In the genomic region with DNA sequence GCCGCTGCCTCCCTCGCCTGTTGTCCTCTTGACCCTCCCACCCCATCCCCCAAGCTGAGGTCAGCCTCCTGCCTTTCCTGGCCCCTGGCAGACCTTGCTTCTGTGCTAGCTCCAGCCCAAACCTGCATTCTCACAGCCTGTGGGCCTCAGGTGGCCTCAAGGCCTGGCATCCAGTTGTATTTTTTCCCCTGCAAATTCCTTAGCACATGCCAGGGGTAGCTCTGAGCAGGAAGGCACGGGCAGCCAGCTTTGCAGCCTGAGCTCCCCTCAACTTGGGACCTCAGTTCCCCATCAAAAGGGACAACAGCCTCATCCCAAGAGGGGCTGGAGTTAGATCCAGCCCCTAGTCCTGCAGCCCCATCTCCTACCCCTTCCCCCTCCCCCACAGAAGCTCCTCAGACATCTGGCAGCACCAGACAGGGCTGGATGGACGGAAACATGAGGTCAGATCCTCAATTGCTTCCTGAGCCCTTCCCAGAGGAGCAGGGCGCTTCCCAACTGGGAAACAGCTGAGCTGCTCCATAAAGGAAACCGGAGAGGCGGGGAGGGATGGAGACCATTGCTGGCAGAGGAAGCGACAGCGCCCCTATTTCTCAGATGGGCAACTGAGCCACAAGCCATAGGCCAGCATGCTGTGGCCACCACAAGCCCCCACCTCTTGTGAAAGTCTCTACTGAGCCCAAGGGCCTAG, we compare ENCODE assay signal across 9 cellular contexts. TPM values are rescaled to one million over a fixed set of nuclear protein-coding genes. Genes with fewer than 3 reads are reported as not detected.
DNase-seq lines count a peak whose midpoint lies in the region; ATAC-seq and TF ChIP-seq lines count a peak whose summit lies in the region.
"Had no signal": no experiment of that assay in that cellular context is flagged by ENCODE, and none has a peak within 500 bp of the region (broad histone marks: within the 10 kb centered on the region; RNA-seq: fewer than 3 reads in every experiment).

No MANE protein-coding gene starts in this region.

- WGBS in mesenchymal stem cell: 71% methylated on average over 9 of the region's 9 CpGs

- H3K9ac ChIP-seq in BLaER1 treated with 17β-estradiol and CSF1 and Interleukin-3, amounts not matched to agents 10 nM and 100 nM: peak overlapping the region in 3 of 11 experiments; percentile 7 to 41 (median 22); a peak in 3 of 22 replicates
- H3K9ac ChIP-seq in HCT116 (ENCODE audit: low read length) (peak overlapping the region; percentile 28), mesenchymal stem cell (ENCODE audit: low read length) (no peak overlapping the region)

- H3K23ac ChIP-seq in mesenchymal stem cell (ENCODE audit: low read length in 2 of 2): no peak overlapping the region

- peak overlapping the region; percentile 66 for H2AK5ac ChIP-seq in mesenchymal stem cell (ENCODE audit: low read length, severe bottlenecking)

- no peaks in the 10 kb centered on the region; a peak in 1 of 22 replicates for H4K20me1 ChIP-seq in BLaER1 treated with 17β-estradiol and CSF1 and Interleukin-3, amounts not matched to agents 10 nM and 100 nM
- no peaks in the 10 kb centered on the region for H4K20me1 ChIP-seq in HCT116 (ENCODE audit: insufficient read depth)

- no peaks in the 10 kb centered on the region for H3K36me3 Mint-ChIP-seq in activated naive CD8-positive, alpha-beta T cell treated with anti-CD3 and anti-CD28 coated beads, Interleukin-2, amount 10 ng/mL, durations not matched to agents 7 days and 5 days

- no peak overlapping the region for H3K4me3 ChIP-seq in BLaER1 treated with 17β-estradiol and CSF1 and Interleukin-3, amounts not matched to agents 10 nM and 100 nM
- H3K4me3 ChIP-seq in HCT116 (replicated peaks in 1 of 2; ENCODE audit: low read depth in 1 of 2, low read length in 2 of 2) (no peak overlapping the region), mesenchymal stem cell (ENCODE audit: insufficient read depth in 1 of 2, low read depth in 1 of 2, low read length in 2 of 2) (no peak overlapping the region)
- H3K4me3 ChIP-seq: psoas muscle had no signal

- H2BK120ac ChIP-seq in mesenchymal stem cell (ENCODE audit: low read depth, low read length): no peak overlapping the region

- H3K36me3 ChIP-seq in BLaER1 treated with 17β-estradiol and CSF1 and Interleukin-3, amounts not matched to agents 10 nM and 100 nM: no peaks in the 10 kb centered on the region
- H3K36me3 ChIP-seq in HCT116 (ENCODE audit: control insufficient read depth in 1 of 2, insufficient read depth in 2 of 2, low read length in 2 of 2) (no peaks in the 10 kb centered on the region), mesenchymal stem cell (ENCODE audit: control insufficient read depth in 1 of 2, insufficient read depth in 2 of 2, low read depth in 1 of 2, low read length in 2 of 2) (peaks cover 0 to 2% of the 10 kb centered on the region in 2 experiments)

- H4K8ac ChIP-seq in mesenchymal stem cell (ENCODE audit: low read length): peak overlapping the region; percentile 33

- POLR2A ChIA-PET in HCT116 (lab: Charles Lee): interaction anchor here (0.7 to 2.8 kb wide), 5 partner anchors 10 to 462 kb away, joined by 3 to 24 read pairs (median 4); no protein-coding TSS in a partner anchor
- POLR2A ChIA-PET in activated naive CD8-positive, alpha-beta T cell treated with anti-CD3 and anti-CD28 coated beads, Interleukin-2, amount 10 ng/mL, durations not matched to agents 7 days and 5 days (lab: Charles Lee): interaction anchor here (0.9 to 5.3 kb wide), 17 partner anchors 8 to 160 kb away, joined by 3 to 109 read pairs (median 8); a partner anchor contains a TSS

- H3K4me1 Mint-ChIP-seq in activated naive CD8-positive, alpha-beta T cell treated with anti-CD3 and anti-CD28 coated beads, Interleukin-2, amount 10 ng/mL, durations not matched to agents 7 days and 5 days: peaks cover 47% of the 10 kb centered on the region

- H2BK12ac ChIP-seq in mesenchymal stem cell (ENCODE audit: low read length in 2 of 2): no peak overlapping the region

- CTCF ChIA-PET in HCT116 (lab: Charles Lee): interaction anchor here (0.7 to 1.2 kb wide), 4 partner anchors 10 to 56 kb away, joined by 3 to 4 read pairs (median 4); no protein-coding TSS in a partner anchor

- H2AFZ ChIP-seq in HCT116 (ENCODE audit: low read depth, low read length, poor library complexity, severe bottlenecking) (no peak overlapping the region), mesenchymal stem cell (ENCODE audit: low read depth, low read length) (no peak overlapping the region)

- H3K4me1 ChIP-seq in BLaER1 treated with 17β-estradiol and CSF1 and Interleukin-3, amounts not matched to agents 10 nM and 100 nM: peaks cover 41 to 86% (median 74%) of the 10 kb centered on the region in 10 experiments
- H3K4me1 ChIP-seq in HCT116 (ENCODE audit: control insufficient read depth in 1 of 2, insufficient read depth in 2 of 2, low read length in 2 of 2) (peaks cover 22 to 93% of the 10 kb centered on the region in 2 experiments), mesenchymal stem cell (ENCODE audit: control insufficient read depth, insufficient read depth, low read depth, low read length) (peaks cover 61% of the 10 kb centered on the region)
- H3K4me1 ChIP-seq: psoas muscle had no signal

- no peaks in the 10 kb centered on the region for H3K79me2 ChIP-seq in HCT116 (ENCODE audit: insufficient read depth, low read length)

- H3K4me3 Mint-ChIP-seq in activated naive CD8-positive, alpha-beta T cell treated with anti-CD3 and anti-CD28 coated beads, Interleukin-2, amount 10 ng/mL, durations not matched to agents 7 days and 5 days: peak overlapping the region; percentile 69

- no peak for TF ChIP-seq RAD21 in HCT116 (IDR thresholded peaks at IDR 0.05; ENCODE audit: low read depth)

- no peak for TF ChIP-seq POLR2A in HCT116 (IDR thresholded peaks at IDR 0.05; ENCODE audit: borderline replicate concordance, extremely low read depth, insufficient read depth, insufficient read length)

- no peak overlapping the region for H2BK15ac ChIP-seq in mesenchymal stem cell (ENCODE audit: low read depth, poor library complexity, severe bottlenecking)

- H4K91ac ChIP-seq in mesenchymal stem cell (ENCODE audit: low read length): no peak overlapping the region

- DNase-seq in HCT116 (ENCODE audit: low read depth, low spot score) (no peak), mesenchymal stem cell (no peak), GM19240 (ENCODE audit: insufficient read length, low spot score) (no peak), GM03348 (ENCODE audit: low spot score) (no peak), head of caudate nucleus (no peak)
- no peak for DNase-seq in activated naive CD8-positive, alpha-beta T cell treated with anti-CD3 and anti-CD28 coated beads, Interleukin-2, amount 10 ng/mL, durations not matched to agents 7 days and 5 days

- RAD21 ChIA-PET in HCT116 (lab: Charles Lee; ENCODE audit: low non-redundant PET in 1 of 2, low total read pairs in 2 of 2, uncharacterized antibody in 2 of 2, unreplicated experiment in 2 of 2): interaction anchor here in 1 of 2 experiments (0.8 kb wide), 1 partner anchor 53 kb away, joined by 3 read pairs; no protein-coding TSS in a partner anchor

- no peaks in the 10 kb centered on the region for H3K9me3 ChIP-seq in BLaER1 treated with 17β-estradiol and CSF1 and Interleukin-3, amounts not matched to agents 10 nM and 100 nM (replicated peaks in 1 of 11)
- H3K9me3 ChIP-seq in HCT116 (ENCODE audit: control insufficient read depth in 1 of 2, insufficient read depth in 1 of 2, low read depth in 1 of 2, low read length in 2 of 2): no peaks in the 10 kb centered on the region
- H3K9me3 ChIP-seq in mesenchymal stem cell (ENCODE audit: control insufficient read depth, low read length): no peaks in the 10 kb centered on the region
- H3K9me3 ChIP-seq: psoas muscle had no signal

- BruUV-seq in HCT116 (replicated peaks; lab: Mats Ljungman, UMichigan): no TSS peak

- H3K9me2 ChIP-seq in HCT116 (ENCODE audit: insufficient read depth): no peaks in the 10 kb centered on the region

- no peaks in the 10 kb centered on the region for H3K9me3 Mint-ChIP-seq in activated naive CD8-positive, alpha-beta T cell treated with anti-CD3 and anti-CD28 coated beads, Interleukin-2, amount 10 ng/mL, durations not matched to agents 7 days and 5 days

- peak overlapping the region in 4 of 11 experiments; percentile 21 to 68 (median 32); a peak in 7 of 22 replicates for H3K27ac ChIP-seq in BLaER1 treated with 17β-estradiol and CSF1 and Interleukin-3, amounts not matched to agents 10 nM and 100 nM
- H3K27ac ChIP-seq in HCT116 (ENCODE audit: low read depth, low read length): no peak overlapping the region
- no peak overlapping the region for H3K27ac ChIP-seq in mesenchymal stem cell (ENCODE audit: low read length, poor library complexity, severe bottlenecking)
- H3K27ac ChIP-seq: psoas muscle had no signal

- H3K4me2 ChIP-seq in BLaER1 treated with 17β-estradiol and CSF1 and Interleukin-3, amounts not matched to agents 10 nM and 100 nM: peak overlapping the region; percentile 59 to 83 (median 75)
- H3K4me2 ChIP-seq in HCT116 (ENCODE audit: low read length) (peak overlapping the region; percentile 46), mesenchymal stem cell (ENCODE audit: low read length, poor library complexity, severe bottlenecking) (no peak overlapping the region)

- H3K18ac ChIP-seq in mesenchymal stem cell (ENCODE audit: low read depth in 1 of 2, low read length in 2 of 2): no peak overlapping the region

- no peak for ATAC-seq in HCT116
- ATAC-seq in activated naive CD8-positive, alpha-beta T cell treated with anti-CD3 and anti-CD28 coated beads, Interleukin-2, amount 10 ng/mL, durations not matched to agents 7 days and 5 days (ENCODE audit: low read depth): peak; percentile 2
- ATAC-seq in GM18519 (IDR thresholded peaks at IDR 0.05; ENCODE audit: low FRiP score, unreplicated experiment): no peak

- TF ChIP-seq CTCF in HCT116 (IDR thresholded peaks at IDR 0.05 in 2 of 3, conservative IDR thresholded peaks at IDR 0.05 in 1 of 3; ENCODE audit: borderline replicate concordance in 1 of 3, insufficient read depth in 1 of 3, low read depth in 2 of 3, low read length in 2 of 3): no peak

- peaks cover 1% of the 10 kb centered on the region for H3K79me1 ChIP-seq in mesenchymal stem cell (replicated peaks; ENCODE audit: low read length, poor library complexity, severe bottlenecking)

- H3K4ac ChIP-seq in mesenchymal stem cell (ENCODE audit: low read depth in 1 of 2, low read length in 2 of 2): no peak overlapping the region

- no peak overlapping the region for H2BK5ac ChIP-seq in mesenchymal stem cell (ENCODE audit: low read depth, low read length, poor library complexity, severe bottlenecking)

- no peak overlapping the region for H3K14ac ChIP-seq in mesenchymal stem cell (ENCODE audit: low read length in 2 of 2)

- no peaks in the 10 kb centered on the region for H3K27me3 Mint-ChIP-seq in activated naive CD8-positive, alpha-beta T cell treated with anti-CD3 and anti-CD28 coated beads, Interleukin-2, amount 10 ng/mL, durations not matched to agents 7 days and 5 days

- intact Hi-C loops in HCT116 (cut with micrococcal nuclease): no loop called here
- intact Hi-C loops in head of caudate nucleus (cut with DNase I): no loop called here

- H3K27me3 ChIP-seq in BLaER1 treated with 17β-estradiol and CSF1 and Interleukin-3, amounts not matched to agents 10 nM and 100 nM: no peaks in the 10 kb centered on the region
- H3K27me3 ChIP-seq in HCT116 (ENCODE audit: insufficient read depth, low read length) (no peaks in the 10 kb centered on the region), mesenchymal stem cell (ENCODE audit: control insufficient read depth in 1 of 2, insufficient read depth in 1 of 2, low read length in 2 of 2) (no peaks in the 10 kb centered on the region)

- H3K27ac Mint-ChIP-seq in activated naive CD8-positive, alpha-beta T cell treated with anti-CD3 and anti-CD28 coated beads, Interleukin-2, amount 10 ng/mL, durations not matched to agents 7 days and 5 days: peak overlapping the region; percentile 91

RNA-seq across cellular contexts. Expression of a gene that starts 18.1 kb away (rescaled TPM):
- 0.57 TPM for total RNA-seq in HCT116 (2021; ENCODE audit: unreplicated experiment)
- 0.25 and 0.27 TPM in 2 replicates for polyA plus RNA-seq in HCT116 (2012)
- total RNA-seq in activated naive CD8-positive, alpha-beta T cell treated with anti-CD3 and anti-CD28 coated beads, Interleukin-2, amount 10 ng/mL, durations not matched to agents 7 days and 5 days: not detected
- polyA plus RNA-seq in mesenchymal stem cell (2013, experiment 1 of 2): 0.08 TPM
- polyA plus RNA-seq in mesenchymal stem cell (2013, experiment 2 of 2): 0.07 TPM

RNA-seq across cellular contexts. Expression of a gene that starts 48.2 kb away (rescaled TPM):
- 13.8 TPM for total RNA-seq in HCT116 (2021; ENCODE audit: unreplicated experiment)
- polyA plus RNA-seq in HCT116 (2012): 11.9 and 16.8 TPM in 2 replicates
- total RNA-seq in activated naive CD8-positive, alpha-beta T cell treated with anti-CD3 and anti-CD28 coated beads, Interleukin-2, amount 10 ng/mL, durations not matched to agents 7 days and 5 days: 10 to 100 TPM; 15.2 to 15.8 TPM
- polyA plus RNA-seq in mesenchymal stem cell (2013, experiment 1 of 2): 0.94 TPM
- polyA plus RNA-seq in mesenchymal stem cell (2013, experiment 2 of 2): 1.1 TPM
